18 cellular contexts compared by ENCODE assay signal in genomic region chr4:52968696-52969095, GRCh38.
"Had no signal": no experiment of that assay in that cellular context is flagged by ENCODE, and none has a peak within 500 bp of the region (broad histone marks: within the 10 kb centered on the region; RNA-seq: fewer than 3 reads in every experiment).

No MANE protein-coding gene starts in this region.

- H3K4me3 Mint-ChIP-seq: dendritic cell treated with granulocyte-macrophage colony-stimulating factor and Interleukin-4, amounts not matched to agents 40 ng/mL and 50 ng/mL, for 4 days; effector memory CD8-positive, alpha-beta T cell; immature natural killer cell; naive B cell had no signal

- H3K27ac Mint-ChIP-seq: dendritic cell treated with granulocyte-macrophage colony-stimulating factor and Interleukin-4, amounts not matched to agents 40 ng/mL and 50 ng/mL, for 4 days; effector memory CD8-positive, alpha-beta T cell; immature natural killer cell had no signal

- H3K4me1 Mint-ChIP-seq: immature natural killer cell had no signal

- H3K9me3 Mint-ChIP-seq: effector memory CD8-positive, alpha-beta T cell had no signal

- H3K27me3 Mint-ChIP-seq: dendritic cell treated with granulocyte-macrophage colony-stimulating factor and Interleukin-4, amounts not matched to agents 40 ng/mL and 50 ng/mL, for 4 days; effector memory CD8-positive, alpha-beta T cell; naive B cell had no signal

- H3K36me3 ChIP-seq: esophagus muscularis mucosa, left ventricle myocardium inferior, lower lobe of right lung, right atrium auricular region, sigmoid colon, stomach, upper lobe of left lung, uterus had no signal

- H3K9me3 ChIP-seq: lower lobe of right lung, right atrium auricular region, sigmoid colon, upper lobe of left lung, uterus had no signal

- DNase-seq: effector memory CD8-positive, alpha-beta T cell; immature natural killer cell; left cardiac atrium; left ventricle myocardium inferior; lower lobe of right lung; mesenchymal stem cell; naive B cell; posterior cingulate gyrus; sigmoid colon; stimulated activated naive CD4-positive, alpha-beta T cell; stomach; upper lobe of left lung; uterus had no signal

- H3K27ac ChIP-seq: epithelial cell of prostate, esophagus muscularis mucosa, left ventricle myocardium inferior, lower lobe of right lung, right atrium auricular region, sigmoid colon, skin epidermis, stomach, upper lobe of left lung, uterus had no signal

- H3K4me3 ChIP-seq: esophagus muscularis mucosa, left ventricle myocardium inferior, lower lobe of right lung, right atrium auricular region, sigmoid colon, skin epidermis, stomach, upper lobe of left lung, uterus had no signal

- H3K27me3 ChIP-seq: esophagus muscularis mucosa, right atrium auricular region, sigmoid colon, stomach, upper lobe of left lung, uterus had no signal

- ATAC-seq: effector memory CD8-positive, alpha-beta T cell; left cardiac atrium; lower lobe of right lung had no signal

- H3K4me1 ChIP-seq: lower lobe of right lung, upper lobe of left lung, uterus had no signal
